8 cellular contexts compared by ENCODE assay signal in the genomic region with DNA sequence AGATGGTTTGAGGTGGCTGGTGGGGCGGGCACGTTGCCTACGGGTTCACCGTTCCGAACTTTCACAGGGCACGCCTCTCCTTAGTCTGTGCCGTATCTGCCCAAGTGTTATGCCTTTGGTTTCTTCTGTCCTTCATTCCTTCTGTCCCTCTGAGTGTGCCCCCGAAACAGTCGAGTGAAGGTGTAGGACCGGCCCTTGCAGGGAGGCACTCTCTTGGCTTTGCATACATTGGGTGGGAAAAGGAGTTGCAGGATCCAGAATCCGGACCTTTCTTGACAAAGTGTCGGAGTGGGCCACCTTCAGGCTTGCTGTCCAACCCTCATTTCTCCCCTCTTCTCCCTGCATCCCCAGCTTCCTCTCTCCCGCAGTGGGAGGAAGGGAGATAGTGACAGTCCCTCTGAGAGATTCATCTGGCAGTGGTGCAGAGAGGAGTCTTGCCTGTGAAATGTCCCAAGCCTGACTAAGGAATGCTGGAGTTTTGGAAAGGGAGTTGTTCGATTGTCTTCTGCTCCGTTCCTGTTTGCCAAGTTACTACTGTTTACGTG. TPM values are rescaled to one million over a fixed set of nuclear protein-coding genes. Genes with fewer than 3 reads are reported as not detected.
DNase-seq lines count a peak whose midpoint lies in the region; ATAC-seq lines count a peak whose summit lies in the region.

No MANE protein-coding gene starts in this region.

- intact Hi-C loops in right cardiac atrium (cut with DNase I) (no loop called here), sciatic nerve (cut with DNase I) (no loop called here)

- peak overlapping the region; percentile 91 for H3K4me3 Mint-ChIP-seq in activated T-helper 17 cell treated with anti-CD3 and anti-CD28 coated beads, Interleukin-2, amount 50 U/mL, for 72 hours

- WGBS in right cardiac atrium = 3% methylated on average over 16 of the region's 16 CpGs

- H3K4me1 ChIP-seq in right cardiac atrium (ENCODE audit: control insufficient read depth, insufficient read depth, low read length) = peaks cover 3% of the 10 kb centered on the region

- ATAC-seq in HG03520 (IDR thresholded peaks at IDR 0.05; ENCODE audit: unreplicated experiment) = peak; percentile 18
- ATAC-seq in activated T-helper 17 cell treated with anti-CD3 and anti-CD28 coated beads, Interleukin-2, amount 50 U/mL, for 72 hours (replicated peaks) = no peak
- peak in 1 of 2 donors; percentile 48 for ATAC-seq in right cardiac atrium
- peak; percentile 42 for ATAC-seq in sciatic nerve
- ATAC-seq in GM19023 (IDR thresholded peaks at IDR 0.05; ENCODE audit: unreplicated experiment) = no peak

- peak; percentile 55 for DNase-seq in DMS53 (lab: John Stamatoyannopoulos, UW)
- DNase-seq in DMS53 treated with DMSO at 0.1 percent for 48 hours (lab: John Stamatoyannopoulos, UW; ENCODE audit: unreplicated experiment) = no peak
- DNase-seq in right cardiac atrium = no peak
- DNase-seq in sciatic nerve (ENCODE audit: low spot score) = no peak
- DNase-seq in NCI-H510A treated with DMSO at 0.1 percent for 48 hours (lab: John Stamatoyannopoulos, UW) = no peak

- peak overlapping the region; percentile 80 for H3K27ac ChIP-seq in right cardiac atrium (ENCODE audit: low read length)

- H3K9me3 ChIP-seq in right cardiac atrium (ENCODE audit: control insufficient read depth, low read length) = no peaks in the 10 kb centered on the region

- no peaks in the 10 kb centered on the region for H3K9me3 Mint-ChIP-seq in activated T-helper 17 cell treated with anti-CD3 and anti-CD28 coated beads, Interleukin-2, amount 50 U/mL, for 72 hours

- peak overlapping the region; percentile 73 for H3K4me3 ChIP-seq in right cardiac atrium (ENCODE audit: low read length)

- peaks cover 7% of the 10 kb centered on the region for H3K36me3 Mint-ChIP-seq in activated T-helper 17 cell treated with anti-CD3 and anti-CD28 coated beads, Interleukin-2, amount 50 U/mL, for 72 hours (ENCODE audit: low read depth)

- peak overlapping the region; percentile 99 for H3K27ac Mint-ChIP-seq in activated T-helper 17 cell treated with anti-CD3 and anti-CD28 coated beads, Interleukin-2, amount 50 U/mL, for 72 hours

- peaks cover 3% of the 10 kb centered on the region for H3K27me3 Mint-ChIP-seq in activated T-helper 17 cell treated with anti-CD3 and anti-CD28 coated beads, Interleukin-2, amount 50 U/mL, for 72 hours

- peaks cover 12% of the 10 kb centered on the region for H3K4me1 Mint-ChIP-seq in activated T-helper 17 cell treated with anti-CD3 and anti-CD28 coated beads, Interleukin-2, amount 50 U/mL, for 72 hours

- no peaks in the 10 kb centered on the region for H3K27me3 ChIP-seq in right cardiac atrium (ENCODE audit: control insufficient read depth, insufficient read depth)

RNA-seq across cellular contexts. Expression of a gene that starts 0.6 kb away (rescaled TPM):
- total RNA-seq in activated T-helper 17 cell treated with anti-CD3 and anti-CD28 coated beads, Interleukin-2, amount 50 U/mL, for 72 hours = 10 to 100 TPM; 11.4 to 14.0 TPM
- total RNA-seq in right cardiac atrium (10 to 100 TPM; 18.6 to 20.6 (median 19.8) TPM), sciatic nerve (47.5 TPM)
- polyA plus RNA-seq in right cardiac atrium = 8.9 TPM

RNA-seq across cellular contexts. Expression of a gene that starts 0.8 kb away (rescaled TPM):
- under 1 TPM in 1 of 2 donors, not detected in 1; 0.21 TPM for total RNA-seq in activated T-helper 17 cell treated with anti-CD3 and anti-CD28 coated beads, Interleukin-2, amount 50 U/mL, for 72 hours
- total RNA-seq in right cardiac atrium (under 1 TPM; 0.15 to 0.37 (median 0.18) TPM), sciatic nerve (1.6 TPM)
- polyA plus RNA-seq in right cardiac atrium = 0.07 TPM

Comparison
In these comparisons a context has a peak if more than half of its experiments do, and no peak if none do; other contexts are left out.
1. ATAC-seq: peak in HG03520 (single experiment) and sciatic nerve (single experiment); none in activated T-helper 17 cell treated with anti-CD3 and anti-CD28 coated beads, Interleukin-2, amount 50 U/mL, for 72 hours (single experiment) and GM19023 (single experiment).